Comparison of ENCODE assay signal across 1 cellular context in genomic region chr21:45055861-45056260, GRCh38.
TF ChIP-seq lines count a peak whose summit lies in the region.

No MANE protein-coding gene starts in this region.

TF ChIP-seq in GM23338, 12 proteins besides CTCF, POLR2A, EP300 and RAD21 (continued from another document):
- TF ChIP-seq ZNF462 (CRISPR knock-in tag; IDR thresholded peaks at IDR 0.05) (no peak), STAT1 (IDR thresholded peaks at IDR 0.05; ENCODE audit: unreplicated experiment) (no peak), CREB1 (CRISPR knock-in tag; IDR thresholded peaks at IDR 0.05; ENCODE audit: low read depth) (no peak), REST (IDR thresholded peaks at IDR 0.05; ENCODE audit: unreplicated experiment) (no peak)
